10 cellular contexts compared by ENCODE assay signal in genomic region chr7:90351987-90352386, GRCh38. TPM values are rescaled to one million over a fixed set of nuclear protein-coding genes. Genes with fewer than 3 reads are reported as not detected.
"Had no signal": no experiment of that assay in that cellular context is flagged by ENCODE, and none has a peak within 500 bp of the region (broad histone marks: within the 10 kb centered on the region; RNA-seq: fewer than 3 reads in every experiment).

No MANE protein-coding gene starts in this region.

- H3K4me3 ChIP-seq: GM23248, HAP-1, K562 had no signal

- H3K27ac Mint-ChIP-seq: HFFc6 had no signal

- DNase-seq: GM23248, GOT3, H7, HFFc6, IMR-90 had no signal

- ATAC-seq: HCT116, K562 had no signal

- H3K9me3 ChIP-seq: HAP-1 had no signal

- H3K4me3 Mint-ChIP-seq: HFFc6 had no signal

- H3K27ac ChIP-seq: GM23248 had no signal

RNA-seq across cellular contexts. Expression of gene FAM237B, which starts 30.9 kb away (rescaled TPM):
- total RNA-seq: GM23248, H4, H7, HFFc6, HT-29, IMR-90, K562 had no signal
